ENCODE assay signal across 8 cellular contexts in genomic region chr15:75661041-75661778, GRCh38. TPM values are rescaled to one million over a fixed set of nuclear protein-coding genes. Genes with fewer than 3 reads are reported as not detected.
DNase-seq lines count a peak whose midpoint lies in the region; ATAC-seq and TF ChIP-seq lines count a peak whose summit lies in the region.

No MANE protein-coding gene starts in this region.

- no peaks in the 10 kb centered on the region for H3K27me3 Mint-ChIP-seq in activated CD8-positive, alpha-beta T cell treated with anti-CD3 and anti-CD28 coated beads, Interleukin-2, amount 10 ng/mL, durations not matched to agents 7 days and 5 days (ENCODE audit: low read depth)

- H2BK20ac ChIP-seq in IMR-90 (ENCODE audit: low read depth, low read length), result peak overlapping the region; percentile 83

- H3K56ac ChIP-seq in IMR-90 (ENCODE audit: extremely low read depth, insufficient read depth, low read length), result peak overlapping the region; percentile 71

- in situ Hi-C loops in IMR-90 (cut with MboI; ENCODE audit: low sequenced_read_pairs), result loop anchor here (10.0 kb wide), 1 partner anchor 64 kb away; a partner anchor contains a TSS
- in situ Hi-C loops in transverse colon (cut with MboI; ENCODE audit: low pct_ligation_motif_present in 1 of 4, low pct_unique_long_range_greater_than_20kb in 1 of 4, low sequenced_read_pairs in 3 of 4), result no loop called here

- peak overlapping the region; percentile 61 for H3K4me2 ChIP-seq in IMR-90 (ENCODE audit: low read depth, low read length)

- H2AK9ac ChIP-seq in IMR-90 (replicated peaks; ENCODE audit: low read depth, low read length, poor library complexity), result peak overlapping the region; percentile 97

- peak overlapping the region; percentile 98 for H3K4ac ChIP-seq in IMR-90 (ENCODE audit: low read depth, low read length)

- WGBS in IMR-90 (ENCODE audit: extremely low coverage in 2 of 2, insufficient read length in 1 of 2), 2 experiments, result 7% methylated on average over 3 of the region's 14 CpGs; no CpG with 5 or more reads in 1 of the 2 experiments
- WGBS in lower leg skin, 2 donors, result 16 to 31% methylated on average over 10 to 13 of the region's 14 CpGs
- WGBS in transverse colon (ENCODE audit: low coverage in 1 of 2), 2 donors, result 65% methylated on average over 14 of the region's 14 CpGs; no CpG with 5 or more reads in 1 of the 2 donors

- H4K8ac ChIP-seq in IMR-90 (ENCODE audit: low read depth in 2 of 2, low read length in 2 of 2), result peak overlapping the region; percentile 88 to 89

- H3K18ac ChIP-seq in IMR-90 (ENCODE audit: low read depth, low read length), result peak overlapping the region; percentile 68

- peak overlapping the region; percentile 97 for H4K91ac ChIP-seq in IMR-90 (ENCODE audit: insufficient read depth, low read depth, low read length)

- H2AFZ ChIP-seq in IMR-90 (replicated peaks; ENCODE audit: low read length, poor library complexity), result peak overlapping the region; percentile 54

- peak; percentile 98 for ATAC-seq in IMR-90 (ENCODE audit: low read depth)
- ATAC-seq in activated CD8-positive, alpha-beta T cell treated with anti-CD3 and anti-CD28 coated beads, Interleukin-2, amount 10 ng/mL, durations not matched to agents 7 days and 5 days, result no peak

- H4K5ac ChIP-seq in IMR-90 (ENCODE audit: low read depth, low read length), result peak overlapping the region; percentile 89

- peak overlapping the region; percentile 95 for H2BK5ac ChIP-seq in IMR-90 (ENCODE audit: low read depth, low read length, poor library complexity, severe bottlenecking)

- H3K14ac ChIP-seq in IMR-90 (replicated peaks; ENCODE audit: low read depth, low read length), result peak overlapping the region; percentile 97

- peak overlapping the region; percentile 50 for H3K9ac ChIP-seq in IMR-90 (ENCODE audit: low read depth, low read length)

- H3K4me3 ChIP-seq in IMR-90 (ENCODE audit: insufficient read depth, low read depth, low read length) (no peak overlapping the region), lower leg skin (ENCODE audit: low read depth, poor library complexity, severe bottlenecking) (no peak overlapping the region), transverse colon (no peak overlapping the region)

- H3K79me1 ChIP-seq in IMR-90 (ENCODE audit: low read depth in 1 of 2, low read length in 2 of 2), result peaks cover 18 to 92% of the 10 kb centered on the region in 2 experiments

- H3K23ac ChIP-seq in IMR-90 (ENCODE audit: low read depth, low read length), result peak overlapping the region; percentile 94

- H3K36me3 ChIP-seq in IMR-90 (ENCODE audit: control insufficient read depth, insufficient read depth, low read length) (peaks cover 39% of the 10 kb centered on the region), transverse colon (peaks cover 0 to 4% (median 0%) of the 10 kb centered on the region in 4 donors)

- no TSS peak for BruUV-seq in IMR-90 (replicated peaks; lab: Mats Ljungman, UMichigan)

- dilution Hi-C loops in IMR-90 (cut with HindIII; ENCODE audit: low sequenced_read_pairs, unreplicated experiment), result no loop called here

- peaks cover 4% of the 10 kb centered on the region for H3K4me1 Mint-ChIP-seq in activated CD8-positive, alpha-beta T cell treated with anti-CD3 and anti-CD28 coated beads, Interleukin-2, amount 10 ng/mL, durations not matched to agents 7 days and 5 days (ENCODE audit: low read depth)

- peak overlapping the region; percentile 92; the same call in 2 of the 3 replicates for H2BK15ac ChIP-seq in IMR-90 (ENCODE audit: low read depth, low read length)

- H3K27me3 ChIP-seq in IMR-90 (ENCODE audit: control insufficient read depth, insufficient read depth, low read length) (no peaks in the 10 kb centered on the region), transverse colon (no peaks in the 10 kb centered on the region)

- DNase-seq in IMR-90 (peak; percentile 91), dermis microvascular lymphatic vessel endothelial cell (ENCODE audit: low read depth in 2 of 2) (peak; percentile 40 to 78), lower leg skin (ENCODE audit: low spot score in 2 of 2) (peak; percentile 91 to 98), transverse colon (peak; percentile 83), NCI-H1417 (lab: John Stamatoyannopoulos, UW) (no peak), NCI-H1092 treated with DMSO at 0.1 percent for 48 hours (lab: John Stamatoyannopoulos, UW) (no peak), RPMI8226 (no peak)
- no peak for DNase-seq in activated CD8-positive, alpha-beta T cell treated with anti-CD3 and anti-CD28 coated beads, Interleukin-2, amount 10 ng/mL, durations not matched to agents 7 days and 5 days

- intact Hi-C loops in IMR-90 (cut with micrococcal nuclease) (loop anchor here (1.0 to 2.0 kb wide), 2 partner anchors 13 to 22 kb away; no protein-coding TSS in a partner anchor), lower leg skin (cut with DNase I; ENCODE audit: low total_unique reads) (no loop called here), transverse colon (cut with DNase I; ENCODE audit: low total_unique reads) (no loop called here)

- TF ChIP-seq EP300 in transverse colon (IDR thresholded peaks at IDR 0.05; ENCODE audit: low read depth), result no peak

- H2AK5ac ChIP-seq in IMR-90 (ENCODE audit: low read depth, low read length), result peak overlapping the region; percentile 96

- H3K27ac Mint-ChIP-seq in activated CD8-positive, alpha-beta T cell treated with anti-CD3 and anti-CD28 coated beads, Interleukin-2, amount 10 ng/mL, durations not matched to agents 7 days and 5 days, result no peak overlapping the region

- H3K9me3 ChIP-seq in IMR-90 (ENCODE audit: control insufficient read depth, insufficient read depth, low read length), result no peaks in the 10 kb centered on the region
- H3K9me3 ChIP-seq in transverse colon, result no peaks in the 10 kb centered on the region

- no peak for TF ChIP-seq RAD21 in IMR-90 (IDR thresholded peaks at IDR 0.05; ENCODE audit: low read length)

- TF ChIP-seq CTCF in IMR-90 (conservative IDR thresholded peaks at IDR 0.05; ENCODE audit: low read depth, low read length), result no peak
- TF ChIP-seq CTCF in lower leg skin (IDR thresholded peaks at IDR 0.05), result no peak
- no peak for TF ChIP-seq CTCF in transverse colon (IDR thresholded peaks at IDR 0.05)

- CTCF ChIA-PET in IMR-90 (lab: Yijun Ruan, JAX), result interaction anchor here (1.0 kb wide), 1 partner anchor 204 kb away, joined by 3 read pairs; no protein-coding TSS in a partner anchor
- CTCF ChIA-PET in activated CD8-positive, alpha-beta T cell treated with anti-CD3 and anti-CD28 coated beads, Interleukin-2, amount 10 ng/mL, durations not matched to agents 7 days and 5 days (lab: Charles Lee), result interaction anchor here (1.4 to 1.6 kb wide), 2 partner anchors 14 to 20 kb away, joined by 3 to 4 read pairs; partner anchors contain the start of gene SNX33

- H3K27ac ChIP-seq in IMR-90 (ENCODE audit: insufficient read depth, low read length) (peak overlapping the region; percentile 86), transverse colon (peak overlapping the region; percentile 71 to 87 (median 81))

- no peak overlapping the region for H3K4me3 Mint-ChIP-seq in activated CD8-positive, alpha-beta T cell treated with anti-CD3 and anti-CD28 coated beads, Interleukin-2, amount 10 ng/mL, durations not matched to agents 7 days and 5 days

- H3K4me1 ChIP-seq in IMR-90 (ENCODE audit: control insufficient read depth, insufficient read depth, low read length), result peaks cover 20% of the 10 kb centered on the region
- H3K4me1 ChIP-seq in transverse colon, result peaks cover 16 to 66% (median 43%) of the 10 kb centered on the region in 4 donors

- TF ChIP-seq POLR2A in IMR-90 (IDR thresholded peaks at IDR 0.05; ENCODE audit: low read depth, low read length) (peak; percentile 80; the same call in 1 of the 2 replicates), lower leg skin (IDR thresholded peaks at IDR 0.05) (no peak), transverse colon (IDR thresholded peaks at IDR 0.05) (no peak)

- H3K36me3 Mint-ChIP-seq in activated CD8-positive, alpha-beta T cell treated with anti-CD3 and anti-CD28 coated beads, Interleukin-2, amount 10 ng/mL, durations not matched to agents 7 days and 5 days (ENCODE audit: low read depth), result no peaks in the 10 kb centered on the region

- peak overlapping the region; percentile 94 for H2BK120ac ChIP-seq in IMR-90 (ENCODE audit: low read depth, low read length)

- no peaks in the 10 kb centered on the region for H3K9me3 Mint-ChIP-seq in activated CD8-positive, alpha-beta T cell treated with anti-CD3 and anti-CD28 coated beads, Interleukin-2, amount 10 ng/mL, durations not matched to agents 7 days and 5 days (ENCODE audit: insufficient read depth)

- POLR2A ChIA-PET in IMR-90 (lab: Charles Lee; ENCODE audit: unreplicated experiment), result interaction anchor here (0.6 to 1.0 kb wide), 3 partner anchors 11 to 13 kb away, joined by 3 read pairs; partner anchors contain the start of gene SNX33
- POLR2A ChIA-PET in activated CD8-positive, alpha-beta T cell treated with anti-CD3 and anti-CD28 coated beads, Interleukin-2, amount 10 ng/mL, durations not matched to agents 7 days and 5 days (lab: Charles Lee), result interaction anchor here (0.7 kb wide), 1 partner anchor 64 kb away, joined by 3 read pairs; no protein-coding TSS in a partner anchor

- H3K9me1 ChIP-seq in IMR-90 (ENCODE audit: insufficient read depth, low read length), result peaks cover 31% of the 10 kb centered on the region

- H4K20me1 ChIP-seq in IMR-90 (ENCODE audit: insufficient read depth, low read length), result peaks cover 31% of the 10 kb centered on the region

RNA-seq across cellular contexts. Expression of gene SNX33, which starts 13.5 kb away (rescaled TPM):
- 11.9 and 12.7 TPM in 2 replicates for total RNA-seq in IMR-90 (2012; rRNA removed)
- 12.5 and 14.6 TPM in 2 replicates for polyA plus RNA-seq in IMR-90 (2012; rRNA removed)
- 5.1 and 11.2 TPM in 2 replicates for polyA plus RNA-seq in IMR-90 (2012; cell fraction: cytosol; rRNA removed)
- polyA plus RNA-seq in IMR-90 (2012; cell fraction: nucleus; rRNA removed; ENCODE audit: low replicate concordance), result 27.3 and 29.8 TPM in 2 replicates
- 8.6 and 17.2 TPM in 2 replicates for total RNA-seq in dermis microvascular lymphatic vessel endothelial cell
- total RNA-seq in lower leg skin, result 10 to 100 TPM; 24.8 to 40.5 (median 35.5) TPM
- total RNA-seq in transverse colon, result 10 to 100 TPM; 26.5 to 52.0 (median 36.5) TPM
- total RNA-seq in activated CD8-positive, alpha-beta T cell treated with anti-CD3 and anti-CD28 coated beads, Interleukin-2, amount 10 ng/mL, durations not matched to agents 7 days and 5 days, result under 1 TPM; 0.55 to 0.70 TPM

RNA-seq across cellular contexts. Expression of gene IMP3, which starts 21.2 kb away (rescaled TPM):
- total RNA-seq in IMR-90 (2012; rRNA removed), result 42.1 and 84.7 TPM in 2 replicates
- 55.6 and 59.3 TPM in 2 replicates for polyA plus RNA-seq in IMR-90 (2012; rRNA removed)
- 111 and 209 TPM in 2 replicates for polyA plus RNA-seq in IMR-90 (2012; cell fraction: cytosol; rRNA removed)
- 38.5 and 123 TPM in 2 replicates for polyA plus RNA-seq in IMR-90 (2012; cell fraction: nucleus; rRNA removed; ENCODE audit: low replicate concordance)
- 61.1 and 68.5 TPM in 2 replicates for total RNA-seq in dermis microvascular lymphatic vessel endothelial cell
- 100 to 1,000 TPM; 161 to 204 (median 185) TPM for total RNA-seq in lower leg skin
- total RNA-seq in transverse colon, result 100 to 1,000 TPM in 2 of 4 donors, 10 to 100 TPM in 2; 37.2 to 131 (median 108) TPM
- total RNA-seq in activated CD8-positive, alpha-beta T cell treated with anti-CD3 and anti-CD28 coated beads, Interleukin-2, amount 10 ng/mL, durations not matched to agents 7 days and 5 days, result 10 to 100 TPM; 97.9 to 99.1 TPM

RNA-seq across cellular contexts. Expression of gene SNUPN, which starts 35.7 kb away (rescaled TPM):
- 23.8 and 28.6 TPM in 2 replicates for total RNA-seq in IMR-90 (2012; rRNA removed)
- 21.8 and 24.1 TPM in 2 replicates for polyA plus RNA-seq in IMR-90 (2012; rRNA removed)
- 12.3 and 20.2 TPM in 2 replicates for polyA plus RNA-seq in IMR-90 (2012; cell fraction: cytosol; rRNA removed)
- 6.1 and 17.3 TPM in 2 replicates for polyA plus RNA-seq in IMR-90 (2012; cell fraction: nucleus; rRNA removed; ENCODE audit: low replicate concordance)
- total RNA-seq in dermis microvascular lymphatic vessel endothelial cell, result 14.0 and 15.2 TPM in 2 replicates
- 10 to 100 TPM; 16.5 to 19.7 (median 18.1) TPM for total RNA-seq in lower leg skin
- 10 to 100 TPM in 3 of 4 donors, 1 to 10 TPM in 1; 9.4 to 29.5 (median 23.2) TPM for total RNA-seq in transverse colon
- total RNA-seq in activated CD8-positive, alpha-beta T cell treated with anti-CD3 and anti-CD28 coated beads, Interleukin-2, amount 10 ng/mL, durations not matched to agents 7 days and 5 days, result 10 to 100 TPM; 31.4 to 32.5 TPM

RNA-seq across cellular contexts. Expression of gene CSPG4, which starts 51.4 kb away (rescaled TPM):
- total RNA-seq in IMR-90 (2012; rRNA removed) (12.4 and 14.7 TPM in 2 replicates), dermis microvascular lymphatic vessel endothelial cell (under 0.01 and 0.13 TPM in 2 replicates), lower leg skin (10 to 100 TPM in 2 of 4 donors, 1 to 10 TPM in 2; 9.1 to 28.7 (median 10.5) TPM), transverse colon (10 to 100 TPM; 11.2 to 60.9 (median 31.3) TPM)
- polyA plus RNA-seq in IMR-90 (2012; rRNA removed), result 28.4 and 35.6 TPM in 2 replicates
- 15.6 and 23.3 TPM in 2 replicates for polyA plus RNA-seq in IMR-90 (2012; cell fraction: cytosol; rRNA removed)
- 24.1 and 69.4 TPM in 2 replicates for polyA plus RNA-seq in IMR-90 (2012; cell fraction: nucleus; rRNA removed; ENCODE audit: low replicate concordance)
- not detected for total RNA-seq in activated CD8-positive, alpha-beta T cell treated with anti-CD3 and anti-CD28 coated beads, Interleukin-2, amount 10 ng/mL, durations not matched to agents 7 days and 5 days

Comparison
In these comparisons a context has a peak if more than half of its experiments do, and no peak if none do; other contexts are left out.
1. DNase-seq: peak in IMR-90 (single experiment), dermis microvascular lymphatic vessel endothelial cell (2 of 2), lower leg skin (2 of 2) and transverse colon (single experiment); none in NCI-H1417 (0 of 3), activated CD8-positive, alpha-beta T cell treated with anti-CD3 and anti-CD28 coated beads, Interleukin-2, amount 10 ng/mL, durations not matched to agents 7 days and 5 days (single experiment), NCI-H1092 treated with DMSO at 0.1 percent for 48 hours (single experiment) and RPMI8226 (single experiment).